In genomic region chr11:44548961-44549749, GRCh38 we compare ENCODE assay signal across 1 cellular context.
TF ChIP-seq lines count a peak whose summit lies in the region.

No MANE protein-coding gene starts in this region.

TF ChIP-seq in K562, 482 proteins besides CTCF, POLR2A, EP300 and RAD21:
- TF ChIP-seq CREB3 (tag; conservative IDR thresholded peaks at IDR 0.05; ENCODE audit: low read depth) (0 out of 2 replicates have a peak, but pooled peaks have one; percentile 5), RFX1 (IDR thresholded peaks at IDR 0.05) (0 out of 2 replicates have a peak, but pooled peaks have one; percentile 21)
